8 cellular contexts compared by ENCODE assay signal in genomic region chr3:146187334-146187950, GRCh38. TPM values are rescaled to one million over a fixed set of nuclear protein-coding genes. Genes with fewer than 3 reads are reported as not detected.
A peak's percentile ranks its signal among the peaks of the same experiment; 100 is the strongest.
DNase-seq lines count a peak whose midpoint lies in the region; ATAC-seq and TF ChIP-seq lines count a peak whose summit lies in the region.

No MANE protein-coding gene starts in this region.

- DNase-seq in GM10248 (ENCODE audit: extremely low spot score) (no peak), NCI-H1694 treated with DMSO at 0.1 percent for 48 hours (lab: John Stamatoyannopoulos, UW) (peak; percentile 31), cerebellar cortex (ENCODE audit: low spot score) (peak; percentile 28), myocyte (ENCODE audit: low read depth) (peak; percentile 53)
- DNase-seq in activated T-helper 2 cell treated with anti-CD3 and anti-CD28 coated beads, Interferon-gamma antibody, Interleukin-2, Interleukin-4, amounts not matched to agents 10 μg/mL and 5 μg/mL and 100 μg/mL, durations not matched to agents 14 hours and 24 hours and 36 hours (ENCODE audit: low spot score): no peak

- no peaks in the 10 kb centered on the region for H3K9me3 Mint-ChIP-seq in activated T-helper 2 cell treated with anti-CD3 and anti-CD28 coated beads, Interferon-gamma antibody, Interleukin-2, Interleukin-4, amounts not matched to agents 10 μg/mL and 5 μg/mL and 100 μg/mL, durations not matched to agents 14 hours and 24 hours and 36 hours

- intact Hi-C loops in activated T-helper 2 cell treated with anti-CD3 and anti-CD28 coated beads, Interferon-gamma antibody, Interleukin-2, Interleukin-4, amounts not matched to agents 10 μg/mL and 5 μg/mL and 100 μg/mL, durations not matched to agents 14 hours and 24 hours and 36 hours (cut with micrococcal nuclease): loop anchor here (10.0 kb wide), 1 partner anchor 387 kb away; no protein-coding TSS in a partner anchor

- no peaks in the 10 kb centered on the region for H3K4me1 Mint-ChIP-seq in activated T-helper 2 cell treated with anti-CD3 and anti-CD28 coated beads, Interferon-gamma antibody, Interleukin-2, Interleukin-4, amounts not matched to agents 10 μg/mL and 5 μg/mL and 100 μg/mL, durations not matched to agents 14 hours and 24 hours and 36 hours (ENCODE audit: low read depth)

- H3K27me3 Mint-ChIP-seq in activated T-helper 2 cell treated with anti-CD3 and anti-CD28 coated beads, Interferon-gamma antibody, Interleukin-2, Interleukin-4, amounts not matched to agents 10 μg/mL and 5 μg/mL and 100 μg/mL, durations not matched to agents 14 hours and 24 hours and 36 hours (ENCODE audit: low read depth): no peaks in the 10 kb centered on the region

- TF ChIP-seq CTCF in GM10248 (IDR thresholded peaks at IDR 0.05; ENCODE audit: control extremely low read depth, extremely low read depth, low read depth, missing control alignments): peak; percentile 35

- H3K27ac Mint-ChIP-seq in activated T-helper 2 cell treated with anti-CD3 and anti-CD28 coated beads, Interferon-gamma antibody, Interleukin-2, Interleukin-4, amounts not matched to agents 10 μg/mL and 5 μg/mL and 100 μg/mL, durations not matched to agents 14 hours and 24 hours and 36 hours: no peak overlapping the region

- no peak overlapping the region for H3K4me3 Mint-ChIP-seq in activated T-helper 2 cell treated with anti-CD3 and anti-CD28 coated beads, Interferon-gamma antibody, Interleukin-2, Interleukin-4, amounts not matched to agents 10 μg/mL and 5 μg/mL and 100 μg/mL, durations not matched to agents 14 hours and 24 hours and 36 hours (ENCODE audit: low read depth)

- CTCF ChIA-PET in GM10248 (lab: Yijun Ruan, JAX): interaction anchor here (1.0 to 4.6 kb wide), 7 partner anchors 10 to 451 kb away, joined by 3 to 29 read pairs (median 19); no protein-coding TSS in a partner anchor

- H3K36me3 Mint-ChIP-seq in activated T-helper 2 cell treated with anti-CD3 and anti-CD28 coated beads, Interferon-gamma antibody, Interleukin-2, Interleukin-4, amounts not matched to agents 10 μg/mL and 5 μg/mL and 100 μg/mL, durations not matched to agents 14 hours and 24 hours and 36 hours (ENCODE audit: low read depth): no peaks in the 10 kb centered on the region

- POLR2A ChIA-PET in GM10248 (lab: Yijun Ruan, JAX): no interaction called here

- ATAC-seq in GM18502 (IDR thresholded peaks at IDR 0.05; ENCODE audit: poor library complexity, unreplicated experiment): no peak
- ATAC-seq in GM19452 (IDR thresholded peaks at IDR 0.05; ENCODE audit: unreplicated experiment): no peak
- no peak for ATAC-seq in HG02938 (IDR thresholded peaks at IDR 0.05; ENCODE audit: unreplicated experiment)

RNA-seq across cellular contexts. Expression of gene PLOD2, which starts 26.5 kb away (rescaled TPM):
- total RNA-seq in myocyte: 71.0 and 77.1 TPM in 2 replicates
- 190 TPM for polyA plus RNA-seq in myocyte (2012)
- 1.1 and 2.2 TPM in 2 replicates for total RNA-seq in activated T-helper 2 cell treated with anti-CD3 and anti-CD28 coated beads, Interferon-gamma antibody, Interleukin-2, Interleukin-4, amounts not matched to agents 10 μg/mL and 5 μg/mL and 100 μg/mL, durations not matched to agents 14 hours and 24 hours and 36 hours

Comparison
In these comparisons a context has a peak if more than half of its experiments do, and no peak if none do; other contexts are left out.
1. DNase-seq: peak in NCI-H1694 treated with DMSO at 0.1 percent for 48 hours (single experiment), cerebellar cortex (single experiment) and myocyte (single experiment); none in GM10248 (single experiment) and activated T-helper 2 cell treated with anti-CD3 and anti-CD28 coated beads, Interferon-gamma antibody, Interleukin-2, Interleukin-4, amounts not matched to agents 10 μg/mL and 5 μg/mL and 100 μg/mL, durations not matched to agents 14 hours and 24 hours and 36 hours (single experiment).
2. RNA of gene PLOD2, which starts 26.5 kb away (total RNA-seq): 71.0 to 77.1 TPM in myocyte; 1.1 to 2.2 TPM in activated T-helper 2 cell treated with anti-CD3 and anti-CD28 coated beads, Interferon-gamma antibody, Interleukin-2, Interleukin-4, amounts not matched to agents 10 μg/mL and 5 μg/mL and 100 μg/mL, durations not matched to agents 14 hours and 24 hours and 36 hours; every median in the first group is over 10 times any median in the second.